In genomic region chr18:48939368-48940097, GRCh38 we compare ENCODE assay signal across 8 cellular contexts.
DNase-seq lines count a peak whose midpoint lies in the region; ATAC-seq lines count a peak whose summit lies in the region.

No MANE protein-coding gene starts in this region.

- no peak for ATAC-seq in HG03196 (IDR thresholded peaks at IDR 0.05; ENCODE audit: unreplicated experiment)

- DNase-seq in NT2/D1 (ENCODE audit: low read depth, low spot score) = no peak
- peak; percentile 71 for DNase-seq in ecto neural progenitor cell (ENCODE audit: low spot score)
- DNase-seq in HPDE6-E6E7 (ENCODE audit: extremely low spot score) = no peak
- DNase-seq in HCEC 1CT = no peak
- DNase-seq in HK-2 (ENCODE audit: unreplicated experiment) = no peak

- 0 out of 2 replicates have a peak, but pooled peaks cover 5% of the 10 kb centered on the region for H3K36me3 ChIP-seq in ACC112 (ENCODE audit: insufficient read depth, low read length)
- peaks cover 86% of the 10 kb centered on the region for H3K36me3 ChIP-seq in NT2/D1 (ENCODE audit: insufficient read depth, insufficient read length, low read length)
- H3K36me3 ChIP-seq in muscle layer of duodenum (ENCODE audit: control insufficient read depth in 1 of 2, insufficient read depth in 2 of 2, low read length in 2 of 2) = peaks cover 8 to 10% of the 10 kb centered on the region in 2 donors

- H3K9ac ChIP-seq in NT2/D1 (ENCODE audit: insufficient read length, low read depth) = peak overlapping the region; percentile 27

- no peak overlapping the region for H2AFZ ChIP-seq in ACC112 (ENCODE audit: low read length, unreplicated experiment)

- H3K9me3 ChIP-seq in NT2/D1 (ENCODE audit: insufficient read depth, low read length) = no peaks in the 10 kb centered on the region
- H3K9me3 ChIP-seq in muscle layer of duodenum (ENCODE audit: control insufficient read depth in 1 of 2, low read length in 2 of 2) = no peaks in the 10 kb centered on the region

- H3K4me3 ChIP-seq in ACC112 (ENCODE audit: low read depth, low read length) = peak overlapping the region; percentile 65
- H3K4me3 ChIP-seq in NT2/D1 (ENCODE audit: insufficient read length, low read depth) = no peak overlapping the region
- H3K4me3 ChIP-seq in muscle layer of duodenum (ENCODE audit: low read depth in 1 of 2, low read length in 2 of 2) = peak overlapping the region; percentile 11 to 45

- H3K27ac ChIP-seq in ACC112 (ENCODE audit: low read depth, low read length) (peak overlapping the region; percentile 81), muscle layer of duodenum (ENCODE audit: low read length) (peak overlapping the region; percentile 20)

- H3K27me3 ChIP-seq in ACC112 (ENCODE audit: insufficient read depth, low read length) = no peaks in the 10 kb centered on the region
- H3K27me3 ChIP-seq in NT2/D1 (ENCODE audit: insufficient read depth, insufficient read length) = no peaks in the 10 kb centered on the region
- no peaks in the 10 kb centered on the region for H3K27me3 ChIP-seq in muscle layer of duodenum (ENCODE audit: low read depth, low read length)

- H3K4me1 ChIP-seq in ACC112 (ENCODE audit: control insufficient read depth, insufficient read depth, low read length, unreplicated experiment) (peaks cover 82% of the 10 kb centered on the region), NT2/D1 (ENCODE audit: insufficient read depth, insufficient read length) (peaks cover 22% of the 10 kb centered on the region), muscle layer of duodenum (ENCODE audit: control insufficient read depth in 1 of 2, insufficient read depth in 2 of 2, low read length in 2 of 2) (peaks cover 36 to 87% of the 10 kb centered on the region in 2 donors)

- H3K79me2 ChIP-seq in ACC112 (ENCODE audit: control insufficient read depth, insufficient read depth, low read length, unreplicated experiment) = peaks cover 97% of the 10 kb centered on the region
